Comparison of ENCODE assay signal across 8 cellular contexts in the genomic region with DNA sequence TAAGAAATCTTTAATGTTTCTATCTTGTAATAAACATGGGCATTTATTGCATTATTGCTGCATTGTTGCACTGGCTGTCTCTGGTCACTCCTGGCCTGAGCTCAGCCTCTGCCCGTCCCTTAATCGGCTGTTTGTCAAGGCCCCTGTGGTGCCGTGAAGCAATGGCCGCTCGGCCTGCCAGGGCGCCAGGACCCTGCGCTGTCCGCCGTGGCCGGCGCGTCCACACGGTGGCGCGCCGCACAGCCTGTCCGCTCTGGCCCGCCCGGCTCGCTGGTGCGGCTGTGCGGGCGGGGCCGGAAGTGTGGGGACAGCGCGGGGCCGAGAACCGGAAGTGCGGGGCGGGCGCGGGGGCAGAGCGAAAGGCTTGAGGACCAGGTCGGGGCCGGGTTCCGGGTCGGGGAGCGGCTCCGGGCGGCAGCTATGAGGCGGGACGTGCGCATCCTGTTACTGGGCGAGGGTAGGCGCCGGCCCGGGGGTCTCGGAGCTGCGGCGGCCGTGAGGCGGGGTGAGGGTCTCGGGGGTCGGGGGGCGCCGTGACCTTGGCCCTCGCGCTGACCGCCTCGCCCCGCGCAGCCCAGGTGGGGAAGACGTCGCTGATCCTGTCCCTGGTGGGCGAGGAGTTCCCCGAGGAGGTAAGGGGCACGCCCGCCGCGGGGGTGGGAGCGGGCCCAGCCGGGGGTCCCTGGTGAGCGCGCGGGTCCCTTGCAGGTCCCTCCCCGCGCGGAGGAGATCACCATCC. TPM values are rescaled to one million over a fixed set of nuclear protein-coding genes. Genes with fewer than 3 reads are reported as not detected.
DNase-seq lines count a peak whose midpoint lies in the region; ATAC-seq and TF ChIP-seq lines count a peak whose summit lies in the region.

TSS of gene RHOT2 (plus strand) at position 353 of the 739 bp plus-strand sequence. CDS start at position 421, 68 bp downstream.

- H3K9ac ChIP-seq in rectal smooth muscle tissue (ENCODE audit: low read length): peak within 1 kb of the TSS; percentile 47

- H3K27ac ChIP-seq in right cardiac atrium (ENCODE audit: low read length): peak within 1 kb of the TSS; percentile 58
- H3K27ac ChIP-seq in rectal smooth muscle tissue (ENCODE audit: low read depth, low read length): peak within 1 kb of the TSS; percentile 86
- peak within 1 kb of the TSS; percentile 85 to 89 for H3K27ac ChIP-seq in uterus

- TF ChIP-seq POLR2A in uterus (IDR thresholded peaks at IDR 0.05): peak; percentile 46 to 71

- H3K4me3 ChIP-seq in right cardiac atrium (ENCODE audit: low read length) (peak within 1 kb of the TSS; percentile 89), rectal smooth muscle tissue (ENCODE audit: low read length) (peak within 1 kb of the TSS; percentile 80), uterus (peak within 1 kb of the TSS; percentile 81 to 88)

- ATAC-seq in HG02938 (IDR thresholded peaks at IDR 0.05; ENCODE audit: unreplicated experiment): peak; percentile 73
- ATAC-seq in right cardiac atrium: peak; percentile 88 to 90

- peak within 1 kb of the TSS; percentile 82 for H3K4me3 Mint-ChIP-seq in T-helper 2 cell treated with Interferon-gamma antibody and Interleukin-4, amounts not matched to agents 5 μg/mL and 100 μg/mL, for 36 hours

- no peaks in the 10 kb centered on the region for H3K9me3 Mint-ChIP-seq in T-helper 2 cell treated with Interferon-gamma antibody and Interleukin-4, amounts not matched to agents 5 μg/mL and 100 μg/mL, for 36 hours

- H3K36me3 ChIP-seq in rectal smooth muscle tissue (ENCODE audit: control insufficient read depth, insufficient read depth, low read length) (peaks cover 20% of the 10 kb centered on the region), uterus (no peaks in the 10 kb centered on the region)

- peaks cover 4% of the 10 kb centered on the region for H3K36me3 Mint-ChIP-seq in T-helper 2 cell treated with Interferon-gamma antibody and Interleukin-4, amounts not matched to agents 5 μg/mL and 100 μg/mL, for 36 hours (ENCODE audit: low read depth)

- H3K4me1 ChIP-seq in right cardiac atrium (ENCODE audit: control insufficient read depth, insufficient read depth, low read length): peaks cover 3% of the 10 kb centered on the region
- peaks cover 8% of the 10 kb centered on the region for H3K4me1 ChIP-seq in rectal smooth muscle tissue (ENCODE audit: control insufficient read depth, insufficient read depth, low read length)
- peaks cover 0 to 8% of the 10 kb centered on the region in 2 donors for H3K4me1 ChIP-seq in uterus

- in situ Hi-C loops in GM13976 (cut with MboI; ENCODE audit: low sequenced_read_pairs, unreplicated experiment): no loop called here

- intact Hi-C loops in right cardiac atrium (cut with DNase I) (loop anchor here in 2 of 4 donors (10.0 kb wide), 2 partner anchors 83 to 273 kb away; partner anchors contain the start of gene NME4 (in 1 of the 2)), uterus (cut with DNase I; ENCODE audit: low total_unique reads) (loop anchor here (10.0 kb wide), 1 partner anchor 93 kb away; no protein-coding TSS in a partner anchor)

- TF ChIP-seq CTCF in GM13976 (IDR thresholded peaks at IDR 0.05; ENCODE audit: borderline replicate concordance, control extremely low read depth, extremely low read depth, insufficient read depth, missing control alignments): peak; percentile 99
- peak; percentile 74 to 99 (median 96) for TF ChIP-seq CTCF in uterus (IDR thresholded peaks at IDR 0.05)

- DNase-seq in GM13976 (ENCODE audit: low spot score) (peak; percentile 95), NCI-H1930 (lab: John Stamatoyannopoulos, UW) (peak; percentile 83 to 94), anterior cingulate cortex (lab: John Stamatoyannopoulos, UW) (peak in 57 of 58 donors; percentile 12 to 93 (median 84)), right cardiac atrium (peak; percentile 94 to 98 (median 98)), uterus (peak; percentile 89 to 93)
- peak; percentile 97 for DNase-seq in T-helper 2 cell treated with Interferon-gamma antibody and Interleukin-4, amounts not matched to agents 5 μg/mL and 100 μg/mL, for 36 hours (ENCODE audit: low spot score)

- WGBS in right cardiac atrium: under 1% methylated on average over 78 of the region's 78 CpGs

- peak within 1 kb of the TSS; percentile 81 for H3K27ac Mint-ChIP-seq in T-helper 2 cell treated with Interferon-gamma antibody and Interleukin-4, amounts not matched to agents 5 μg/mL and 100 μg/mL, for 36 hours

- H3K9me3 ChIP-seq in right cardiac atrium (ENCODE audit: control insufficient read depth, low read length) (no peaks in the 10 kb centered on the region), uterus (no peaks in the 10 kb centered on the region)

- H3K27me3 Mint-ChIP-seq in T-helper 2 cell treated with Interferon-gamma antibody and Interleukin-4, amounts not matched to agents 5 μg/mL and 100 μg/mL, for 36 hours (ENCODE audit: low read depth): no peaks in the 10 kb centered on the region

- H3K4me1 Mint-ChIP-seq in T-helper 2 cell treated with Interferon-gamma antibody and Interleukin-4, amounts not matched to agents 5 μg/mL and 100 μg/mL, for 36 hours (ENCODE audit: low read depth): peaks cover 1% of the 10 kb centered on the region

- no peaks in the 10 kb centered on the region for H3K27me3 ChIP-seq in right cardiac atrium (ENCODE audit: control insufficient read depth, insufficient read depth)
- H3K27me3 ChIP-seq in rectal smooth muscle tissue (ENCODE audit: control insufficient read depth, insufficient read depth, low read length): no peaks in the 10 kb centered on the region
- H3K27me3 ChIP-seq in uterus: no peaks in the 10 kb centered on the region

RNA-seq across cellular contexts. Expression of gene RHOT2, which starts in this region (rescaled TPM):
- total RNA-seq in right cardiac atrium: 100 to 1,000 TPM in 1 of 4 donors, 10 to 100 TPM in 3; 84.3 to 104 (median 90.8) TPM
- polyA plus RNA-seq in right cardiac atrium: 101 TPM
- 10 to 100 TPM; 29.1 to 99.7 (median 71.7) TPM for total RNA-seq in uterus

Comparison
In these comparisons a context has a peak if more than half of its experiments do, and no peak if none do; other contexts are left out.
1. Peak in every context shown above with its lines: DNase-seq, ATAC-seq, H3K4me3 ChIP-seq and H3K27ac ChIP-seq.